In the genomic region with DNA sequence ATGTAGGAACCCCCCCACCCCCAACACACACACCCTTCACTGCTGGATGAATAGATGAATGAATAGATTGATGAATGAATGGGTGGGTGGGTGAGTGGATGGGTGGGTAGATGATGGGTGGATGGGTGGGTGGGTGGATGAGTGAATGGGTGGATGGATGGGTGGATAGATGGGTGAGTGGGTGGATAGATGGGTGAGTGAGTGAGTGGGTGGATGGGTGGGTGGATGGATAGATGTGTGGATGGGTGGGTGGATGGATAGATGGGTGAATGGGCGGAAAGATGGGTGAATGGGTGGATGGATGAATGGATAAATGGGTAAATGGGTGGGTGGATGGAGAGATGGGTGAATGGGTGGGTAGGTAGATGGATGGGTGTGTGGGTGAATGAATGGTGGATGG, we compare ENCODE assay signal across 21 cellular contexts. TPM values are rescaled to one million over a fixed set of nuclear protein-coding genes. Genes with fewer than 3 reads are reported as not detected.
"Had no signal": no experiment of that assay in that cellular context is flagged by ENCODE, and none has a peak within 500 bp of the region (broad histone marks: within the 10 kb centered on the region; RNA-seq: fewer than 3 reads in every experiment).

No MANE protein-coding gene starts in this region.

- H3K9me3 Mint-ChIP-seq: activated naive CD4-positive, alpha-beta T cell treated with anti-CD3 and anti-CD28 coated beads for 36 hours; activated T-cell treated with anti-CD3 and anti-CD28 coated beads, Interleukin-2, amount 50 U/mL, for 72 hours; WTC11 had no signal

- ATAC-seq: activated CD4-positive, alpha-beta T cell treated with anti-CD3 and anti-CD28 coated beads for 36 hours; activated T-cell treated with anti-CD3 and anti-CD28 coated beads, Interleukin-2, amount 50 U/mL, for 72 hours; left colon; right cardiac atrium; WTC11 had no signal

- H3K36me3 ChIP-seq: transverse colon, uterus had no signal

- H3K9me3 ChIP-seq: mucosa of descending colon, transverse colon, uterus had no signal

- H3K27me3 ChIP-seq: uterus had no signal

- H3K36me3 Mint-ChIP-seq: brain, WTC11 had no signal

- H3K4me3 Mint-ChIP-seq: activated CD4-positive, alpha-beta T cell treated with anti-CD3 and anti-CD28 coated beads for 36 hours; activated naive CD4-positive, alpha-beta T cell treated with anti-CD3 and anti-CD28 coated beads for 36 hours; activated T-cell treated with anti-CD3 and anti-CD28 coated beads, Interleukin-2, amount 50 U/mL, for 72 hours; brain; dendritic cell treated with granulocyte-macrophage colony-stimulating factor and Interleukin-4, amounts not matched to agents 40 ng/mL and 50 ng/mL, for 4 days; WTC11 had no signal

- H3K9ac ChIP-seq: parathyroid adenoma had no signal

- H3K79me2 ChIP-seq: parathyroid adenoma had no signal

- H3K27ac ChIP-seq: parathyroid adenoma, uterus had no signal

- H3K4me1 ChIP-seq: parathyroid adenoma, uterus had no signal

- DNase-seq: activated CD4-positive, alpha-beta T cell treated with anti-CD3 and anti-CD28 coated beads for 36 hours; activated CD4-positive, alpha-beta T cell treated with anti-CD3 and anti-CD28 coated beads, Interleukin-2, amount 50 U/mL, for 4 hours; activated effector memory CD4-positive, alpha-beta T cell treated with Interleukin-2 at 50 U/mL for 16 hours; activated naive CD4-positive, alpha-beta T cell treated with anti-CD3 and anti-CD28 coated beads for 36 hours; activated T-cell treated with anti-CD3 and anti-CD28 coated beads, Interleukin-2, amount 50 U/mL, for 72 hours; aorta; effector CD8-positive, alpha-beta T cell; foreskin fibroblast; mesenchymal stem cell; stimulated activated CD4-positive, alpha-beta T cell treated with anti-CD3 and anti-CD28 coated beads, Interleukin-1b, Interleukin-23, amount 100 ng/mL, for 48 hours; uterus had no signal

- H3K27ac Mint-ChIP-seq: activated CD4-positive, alpha-beta T cell treated with anti-CD3 and anti-CD28 coated beads for 36 hours; activated naive CD4-positive, alpha-beta T cell treated with anti-CD3 and anti-CD28 coated beads for 36 hours; activated T-cell treated with anti-CD3 and anti-CD28 coated beads, Interleukin-2, amount 50 U/mL, for 72 hours; brain; dendritic cell treated with granulocyte-macrophage colony-stimulating factor and Interleukin-4, amounts not matched to agents 40 ng/mL and 50 ng/mL, for 4 days; WTC11 had no signal

- H3K4me3 ChIP-seq: mucosa of descending colon, transverse colon, uterus had no signal

- H2AFZ ChIP-seq: parathyroid adenoma had no signal

RNA-seq across cellular contexts. Expression of gene CBFA2T3, which starts 2.6 kb away (rescaled TPM):
- total RNA-seq: activated naive CD4-positive, alpha-beta T cell treated with anti-CD3 and anti-CD28 coated beads for 36 hours; chondrocyte; pulmonary artery endothelial cell had no signal
